Comparison of ENCODE assay signal across 8 cellular contexts in the genomic region with DNA sequence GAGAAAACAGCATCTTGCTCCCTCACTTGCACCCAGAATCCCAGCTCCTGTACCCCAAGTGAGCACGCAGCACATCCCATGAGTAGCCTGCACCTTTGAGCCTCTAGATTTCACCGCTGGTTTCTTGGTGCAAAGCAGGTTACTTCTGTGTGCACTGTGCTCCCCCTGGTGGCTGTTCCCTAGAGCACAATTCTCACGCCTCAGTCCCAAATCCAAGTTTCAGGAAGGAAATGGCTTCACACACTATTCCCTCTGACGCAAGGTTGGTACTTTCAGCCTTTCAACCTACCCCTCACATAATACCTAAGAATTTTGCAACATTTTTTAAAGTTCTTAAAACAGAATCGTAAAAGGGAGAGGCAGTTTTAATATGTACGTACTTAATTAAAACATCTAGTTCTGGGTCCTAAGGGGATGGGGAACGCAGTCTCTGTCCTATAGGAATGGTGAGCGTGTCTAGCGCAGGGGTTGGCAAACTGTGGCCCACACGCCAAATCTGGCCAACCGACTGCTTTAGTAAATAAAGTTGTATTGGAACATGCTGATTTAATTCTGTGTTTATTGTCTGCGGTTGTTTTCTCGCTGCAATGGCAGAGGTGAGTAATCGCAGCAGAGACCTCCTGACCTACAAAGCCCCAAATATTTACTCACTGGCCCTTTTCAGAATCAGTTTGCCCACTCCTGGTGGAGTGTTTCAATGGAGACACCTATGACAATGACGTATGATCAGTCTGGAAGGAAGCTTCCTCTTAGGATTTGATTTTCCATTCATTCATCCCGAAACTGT. TPM values are rescaled to one million over a fixed set of nuclear protein-coding genes. Genes with fewer than 3 reads are reported as not detected.
A peak's percentile ranks its signal among the peaks of the same experiment; 100 is the strongest.
DNase-seq lines count a peak whose midpoint lies in the region; ATAC-seq and TF ChIP-seq lines count a peak whose summit lies in the region.

No MANE protein-coding gene starts in this region.

- H3K9me3 Mint-ChIP-seq in activated CD4-positive, alpha-beta T cell treated with anti-CD3 and anti-CD28 coated beads, Interleukin-2, amount 10 ng/mL, durations not matched to agents 7 days and 5 days: no peaks in the 10 kb centered on the region
- H3K9me3 Mint-ChIP-seq in glutamatergic neuron (ENCODE audit: unreplicated experiment): peaks cover 4% of the 10 kb centered on the region

- no peak for ATAC-seq in GM18511 (IDR thresholded peaks at IDR 0.05; ENCODE audit: unreplicated experiment)

- POLR2A ChIA-PET in activated CD4-positive, alpha-beta T cell treated with anti-CD3 and anti-CD28 coated beads, Interleukin-2, amount 10 ng/mL, durations not matched to agents 7 days and 5 days (lab: Charles Lee): no interaction called here

- CTCF ChIA-PET in activated CD4-positive, alpha-beta T cell treated with anti-CD3 and anti-CD28 coated beads, Interleukin-2, amount 10 ng/mL, durations not matched to agents 7 days and 5 days (lab: Charles Lee): no interaction called here

- H3K4me3 Mint-ChIP-seq in activated CD4-positive, alpha-beta T cell treated with anti-CD3 and anti-CD28 coated beads, Interleukin-2, amount 10 ng/mL, durations not matched to agents 7 days and 5 days: no peak overlapping the region
- no peak overlapping the region for H3K4me3 Mint-ChIP-seq in glutamatergic neuron (ENCODE audit: unreplicated experiment)

- no peaks in the 10 kb centered on the region for H3K9me3 ChIP-seq in MG63

- no peaks in the 10 kb centered on the region for H3K4me1 Mint-ChIP-seq in activated CD4-positive, alpha-beta T cell treated with anti-CD3 and anti-CD28 coated beads, Interleukin-2, amount 10 ng/mL, durations not matched to agents 7 days and 5 days
- H3K4me1 Mint-ChIP-seq in glutamatergic neuron (ENCODE audit: low read depth, unreplicated experiment): no peaks in the 10 kb centered on the region

- TF ChIP-seq CTCF in glutamatergic neuron (IDR thresholded peaks at IDR 0.05; ENCODE audit: partially characterized antibody, unreplicated experiment) (peak; percentile 79), retinal pigment epithelial cell (conservative IDR thresholded peaks at IDR 0.05; ENCODE audit: low read depth, low read length) (peak; percentile 84)

- H3K4me3 ChIP-seq in MG63: no peak overlapping the region
- H3K4me3 ChIP-seq in retinal pigment epithelial cell (ENCODE audit: low read length): no peak overlapping the region

- no peaks in the 10 kb centered on the region for H3K36me3 Mint-ChIP-seq in activated CD4-positive, alpha-beta T cell treated with anti-CD3 and anti-CD28 coated beads, Interleukin-2, amount 10 ng/mL, durations not matched to agents 7 days and 5 days (ENCODE audit: low read depth)
- no peaks in the 10 kb centered on the region for H3K36me3 Mint-ChIP-seq in glutamatergic neuron (ENCODE audit: unreplicated experiment)

- no peak overlapping the region for H3K27ac Mint-ChIP-seq in activated CD4-positive, alpha-beta T cell treated with anti-CD3 and anti-CD28 coated beads, Interleukin-2, amount 10 ng/mL, durations not matched to agents 7 days and 5 days
- no peak overlapping the region for H3K27ac Mint-ChIP-seq in glutamatergic neuron (ENCODE audit: unreplicated experiment)

- H3K36me3 ChIP-seq in MG63: no peaks in the 10 kb centered on the region

- DNase-seq in activated CD4-positive, alpha-beta T cell treated with anti-CD3 and anti-CD28 coated beads, Interleukin-2, amount 10 ng/mL, durations not matched to agents 7 days and 5 days: peak; percentile 27
- DNase-seq in activated CD4-positive, alpha-beta T cell treated with anti-CD3 and anti-CD28 coated beads, Interleukin-2, amount 50 U/mL, for 4 hours: no peak
- DNase-seq in MG63 (peak; percentile 27), SW480 (ENCODE audit: low spot score) (peak; percentile 22), glutamatergic neuron (peak; percentile 68), retinal pigment epithelial cell (ENCODE audit: low read depth) (peak; percentile 7), mesenteric fat pad (ENCODE audit: low spot score) (no peak)

- H3K27me3 ChIP-seq in MG63: no peaks in the 10 kb centered on the region

- peaks cover 1% of the 10 kb centered on the region for H3K27me3 Mint-ChIP-seq in activated CD4-positive, alpha-beta T cell treated with anti-CD3 and anti-CD28 coated beads, Interleukin-2, amount 10 ng/mL, durations not matched to agents 7 days and 5 days
- H3K27me3 Mint-ChIP-seq in glutamatergic neuron (ENCODE audit: unreplicated experiment): peaks cover 6% of the 10 kb centered on the region

RNA-seq across cellular contexts. Expression of gene DHCR7, which starts 27.5 kb away (rescaled TPM):
- 10 to 100 TPM; 29.5 to 30.1 TPM for total RNA-seq in activated CD4-positive, alpha-beta T cell treated with anti-CD3 and anti-CD28 coated beads, Interleukin-2, amount 10 ng/mL, durations not matched to agents 7 days and 5 days
- 23.9 and 32.4 TPM in 2 replicates for total RNA-seq in MG63 (2014; rRNA removed; shearing (Covaris generic); ENCODE audit: low replicate concordance)
- total RNA-seq in glutamatergic neuron (ENCODE audit: unreplicated experiment) (145 TPM), mesenteric fat pad (26.3 TPM)

RNA-seq across cellular contexts. Expression of gene NADSYN1, which starts 32.4 kb away (rescaled TPM):
- total RNA-seq in activated CD4-positive, alpha-beta T cell treated with anti-CD3 and anti-CD28 coated beads, Interleukin-2, amount 10 ng/mL, durations not matched to agents 7 days and 5 days: 100 to 1,000 TPM; 120 to 127 TPM
- 18.6 and 34.7 TPM in 2 replicates for total RNA-seq in MG63 (2014; rRNA removed; shearing (Covaris generic); ENCODE audit: low replicate concordance)
- 78.2 TPM for total RNA-seq in glutamatergic neuron (ENCODE audit: unreplicated experiment)
- total RNA-seq in mesenteric fat pad: 48.0 TPM

Comparison
In these comparisons a context has a peak if more than half of its experiments do, and no peak if none do; other contexts are left out.
1. DNase-seq: peak in activated CD4-positive, alpha-beta T cell treated with anti-CD3 and anti-CD28 coated beads, Interleukin-2, amount 10 ng/mL, durations not matched to agents 7 days and 5 days (single experiment), MG63 (single experiment), SW480 (single experiment), glutamatergic neuron (single experiment) and retinal pigment epithelial cell (single experiment); none in activated CD4-positive, alpha-beta T cell treated with anti-CD3 and anti-CD28 coated beads, Interleukin-2, amount 50 U/mL, for 4 hours (0 of 2) and mesenteric fat pad (single experiment).